22 cellular contexts compared by ENCODE assay signal in the genomic region with DNA sequence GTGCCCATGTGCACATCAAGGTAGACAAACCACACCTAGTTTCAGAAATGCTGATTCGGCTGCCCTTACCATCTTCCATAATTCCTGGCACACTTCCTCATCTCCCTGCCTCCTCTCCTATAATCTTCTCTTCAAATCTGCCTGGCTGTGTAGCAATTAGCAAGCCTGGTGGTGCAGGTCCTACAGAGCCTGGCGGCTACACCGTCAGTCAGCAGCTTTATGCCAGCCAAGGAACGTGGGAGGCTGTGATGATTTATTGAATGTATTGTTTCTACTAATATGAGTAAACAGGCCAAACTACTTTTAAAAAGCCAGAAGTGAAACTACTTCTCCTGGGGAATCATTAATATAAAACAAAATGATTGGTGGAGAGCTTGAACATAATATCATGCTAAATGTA.
DNase-seq lines count a peak whose midpoint lies in the region; ATAC-seq and TF ChIP-seq lines count a peak whose summit lies in the region.
"Had no signal": no experiment of that assay in that cellular context is flagged by ENCODE, and none has a peak within 500 bp of the region (broad histone marks: within the 10 kb centered on the region; RNA-seq: fewer than 3 reads in every experiment).

No MANE protein-coding gene starts in this region.

- no peaks in the 10 kb centered on the region for H3K79me2 ChIP-seq in parathyroid adenoma

- no peak overlapping the region for H3K4me3 ChIP-seq in parathyroid adenoma (ENCODE audit: low read depth, low read length)
- H3K4me3 ChIP-seq: BLaER1 treated with 17β-estradiol and CSF1 and Interleukin-3, amounts not matched to agents 10 nM and 100 nM had no signal

- peak overlapping the region; percentile 5 for H2AFZ ChIP-seq in parathyroid adenoma

- no peaks in the 10 kb centered on the region for H3K27me3 ChIP-seq in parathyroid adenoma (ENCODE audit: control insufficient read depth, insufficient read depth, low read length)
- H3K27me3 ChIP-seq: BLaER1 treated with 17β-estradiol and CSF1 and Interleukin-3, amounts not matched to agents 10 nM and 100 nM had no signal

- H3K4me2 ChIP-seq in parathyroid adenoma (ENCODE audit: low read length), result peak overlapping the region; percentile 37

- H3K9me3 ChIP-seq in parathyroid adenoma (ENCODE audit: control insufficient read depth, low read length), result no peaks in the 10 kb centered on the region
- H3K9me3 ChIP-seq: BLaER1 treated with 17β-estradiol and CSF1 and Interleukin-3, amounts not matched to agents 10 nM and 100 nM had no signal

- TF ChIP-seq CTCF in RWPE1 (conservative IDR thresholded peaks at IDR 0.05; ENCODE audit: low read depth) (no peak), parathyroid adenoma (IDR thresholded peaks at IDR 0.05) (no peak)

- DNase-seq in NCI-H748 (lab: John Stamatoyannopoulos, UW; ENCODE audit: unreplicated experiment), result peak; percentile 14
- no peak for DNase-seq in NCI-H748 treated with DMSO at 0.1 percent for 48 hours (lab: John Stamatoyannopoulos, UW)
- peak; percentile 32 for DNase-seq in RWPE1 (ENCODE audit: low spot score)
- no peak for DNase-seq in T1000 (lab: John Stamatoyannopoulos, UW)
- no peak for DNase-seq in SKM-1 (lab: John Stamatoyannopoulos, UW; ENCODE audit: unreplicated experiment)
- DNase-seq: activated CD4-positive, alpha-beta T cell treated with anti-CD3 and anti-CD28 coated beads, Interleukin-2, amount 50 U/mL, for 48 hours; activated naive CD4-positive, alpha-beta T cell treated with anti-CD3 and anti-CD28 coated beads for 36 hours; activated T-cell treated with anti-CD3 and anti-CD28 coated beads, Interleukin-2, amount 50 U/mL, for 1 hour; aorta; effector memory CD4-positive, alpha-beta T cell; GDM1; head of caudate nucleus; IMR-90; NCI-H187 treated with DMSO at 0.1 percent for 48 hours; occipital lobe; right cardiac atrium; SHP77; T-helper 1 cell had no signal

- CTCF ChIA-PET in RWPE1 (lab: Yijun Ruan, JAX), result no interaction called here

- no peak overlapping the region for H3K9ac ChIP-seq in parathyroid adenoma
- H3K9ac ChIP-seq: BLaER1 treated with 17β-estradiol and CSF1 and Interleukin-3, amounts not matched to agents 10 nM and 100 nM had no signal

- H3K27ac ChIP-seq in RWPE1 (no peak overlapping the region), parathyroid adenoma (no peak overlapping the region)
- H3K27ac ChIP-seq: BLaER1 treated with 17β-estradiol and CSF1 and Interleukin-3, amounts not matched to agents 10 nM and 100 nM had no signal

- H3K4me1 ChIP-seq in parathyroid adenoma, result peaks cover 7% of the 10 kb centered on the region

- H3K36me3 ChIP-seq in parathyroid adenoma (ENCODE audit: control insufficient read depth, insufficient read depth, low read length), result no peaks in the 10 kb centered on the region
- H3K36me3 ChIP-seq: BLaER1 treated with 17β-estradiol and CSF1 and Interleukin-3, amounts not matched to agents 10 nM and 100 nM had no signal

- peak; percentile 42 for ATAC-seq in HG02885 (IDR thresholded peaks at IDR 0.05; ENCODE audit: poor library complexity, unreplicated experiment)
- no peak for ATAC-seq in GM18873 (IDR thresholded peaks at IDR 0.05; ENCODE audit: low FRiP score, unreplicated experiment)
- ATAC-seq: right cardiac atrium had no signal

- POLR2A ChIA-PET in RWPE1 (lab: Yijun Ruan, JAX; ENCODE audit: low non-redundant PET), result no interaction called here

Comparison
In these comparisons a context has a peak if more than half of its experiments do, and no peak if none do; other contexts are left out.
1. DNase-seq: peak in NCI-H748 (single experiment) and RWPE1 (single experiment); none in NCI-H748 treated with DMSO at 0.1 percent for 48 hours (single experiment), T1000 (single experiment) and SKM-1 (single experiment).